In genomic region chr2:3470166-3470651, GRCh38 we compare ENCODE assay signal across 11 cellular contexts. TPM values are rescaled to one million over a fixed set of nuclear protein-coding genes. Genes with fewer than 3 reads are reported as not detected.
DNase-seq lines count a peak whose midpoint lies in the region; ATAC-seq and TF ChIP-seq lines count a peak whose summit lies in the region.
"Had no signal": no experiment of that assay in that cellular context is flagged by ENCODE, and none has a peak within 500 bp of the region (broad histone marks: within the 10 kb centered on the region; RNA-seq: fewer than 3 reads in every experiment).

No MANE protein-coding gene starts in this region.

- peak overlapping the region in 1 of 10 donors; percentile 46 for H3K27ac Mint-ChIP-seq in naive thymus-derived CD8-positive, alpha-beta T cell
- H3K27ac Mint-ChIP-seq: activated naive CD4-positive, alpha-beta T cell treated with anti-CD3 and anti-CD28 coated beads, Interleukin-2, amount 50 U/mL, for 24 hours had no signal

- H3K9me3 ChIP-seq in psoas muscle, result no peaks in the 10 kb centered on the region
- H3K9me3 ChIP-seq: Caco-2 had no signal

- H3K4me1 ChIP-seq in psoas muscle, result peaks cover 50% of the 10 kb centered on the region

- peak; percentile 86 to 87 for ATAC-seq in left cardiac atrium
- peak; percentile 60 to 85 (median 75) for ATAC-seq in psoas muscle
- no peak for ATAC-seq in naive thymus-derived CD8-positive, alpha-beta T cell
- no peak for ATAC-seq in GM18502 (IDR thresholded peaks at IDR 0.05; ENCODE audit: poor library complexity, unreplicated experiment)
- ATAC-seq in HG03571 (IDR thresholded peaks at IDR 0.05; ENCODE audit: unreplicated experiment), result no peak

- no peaks in the 10 kb centered on the region for H3K27me3 ChIP-seq in psoas muscle (ENCODE audit: insufficient read depth in 3 of 3, low read length in 2 of 3)

- no peak overlapping the region for H3K4me3 ChIP-seq in astrocyte of the spinal cord (ENCODE audit: low read depth, low read length)
- H3K4me3 ChIP-seq in psoas muscle, result peak overlapping the region; percentile 42

- no peaks in the 10 kb centered on the region for H3K27me3 Mint-ChIP-seq in naive thymus-derived CD8-positive, alpha-beta T cell
- H3K27me3 Mint-ChIP-seq: activated naive CD4-positive, alpha-beta T cell treated with anti-CD3 and anti-CD28 coated beads, Interleukin-2, amount 50 U/mL, for 24 hours had no signal

- DNase-seq in EH (ENCODE audit: low read depth) (peak; percentile 92), astrocyte of the spinal cord (ENCODE audit: low read depth, low spot score) (peak; percentile 93), left cardiac atrium (peak; percentile 90), psoas muscle (peak; percentile 84 to 92)
- no peak for DNase-seq in naive thymus-derived CD8-positive, alpha-beta T cell
- no peak for DNase-seq in activated CD4-positive, alpha-beta T cell treated with anti-CD3 and anti-CD28 coated beads, Interleukin-2, amount 50 U/mL, for 1 hour
- DNase-seq: Caco-2, NCI-H1930 had no signal

- in situ Hi-C loops in astrocyte of the spinal cord (cut with HindIII; ENCODE audit: low sequenced_read_pairs), result no loop called here

- H3K36me3 ChIP-seq in psoas muscle (ENCODE audit: insufficient read depth in 1 of 2, low read depth in 1 of 2), result peaks cover 3 to 45% of the 10 kb centered on the region in 2 donors

- TF ChIP-seq CTCF in astrocyte of the spinal cord (IDR thresholded peaks at IDR 0.05; ENCODE audit: low read depth, low read length), result no peak
- no peak for TF ChIP-seq CTCF in psoas muscle (IDR thresholded peaks at IDR 0.05)

- no peaks in the 10 kb centered on the region for H3K9me3 Mint-ChIP-seq in naive thymus-derived CD8-positive, alpha-beta T cell
- H3K9me3 Mint-ChIP-seq: activated naive CD4-positive, alpha-beta T cell treated with anti-CD3 and anti-CD28 coated beads, Interleukin-2, amount 50 U/mL, for 24 hours had no signal

- intact Hi-C loops in left cardiac atrium (cut with DNase I), result no loop called here
- intact Hi-C loops in psoas muscle (cut with DNase I), result loop anchor here in 1 of 2 donors (5.0 kb wide), 1 partner anchor 87 kb away; the partner anchor contains the start of gene RNASEH1

- no peak overlapping the region for H3K4me3 Mint-ChIP-seq in naive thymus-derived CD8-positive, alpha-beta T cell
- H3K4me3 Mint-ChIP-seq: activated naive CD4-positive, alpha-beta T cell treated with anti-CD3 and anti-CD28 coated beads, Interleukin-2, amount 50 U/mL, for 24 hours had no signal

- H3K4me1 Mint-ChIP-seq in naive thymus-derived CD8-positive, alpha-beta T cell, result peaks cover 0 to 10% (median 0%) of the 10 kb centered on the region in 4 donors
- H3K4me1 Mint-ChIP-seq: activated naive CD4-positive, alpha-beta T cell treated with anti-CD3 and anti-CD28 coated beads, Interleukin-2, amount 50 U/mL, for 24 hours had no signal

- WGBS in psoas muscle, 3 donors, result 20 to 56% (median 26%) methylated on average over 17 of the region's 17 CpGs

- peak overlapping the region; percentile 95 for H3K27ac ChIP-seq in psoas muscle

- POLR2A ChIA-PET in naive thymus-derived CD8-positive, alpha-beta T cell (lab: Charles Lee), result interaction anchor here (1.1 kb wide), 1 partner anchor 9 kb away, joined by 3 read pairs; no protein-coding TSS in a partner anchor

- peaks cover 0 to 92% (median 39%) of the 10 kb centered on the region in 3 donors for H3K36me3 Mint-ChIP-seq in naive thymus-derived CD8-positive, alpha-beta T cell

RNA-seq across cellular contexts. Expression of gene ADI1, which starts 49.1 kb away (rescaled TPM):
- total RNA-seq in left cardiac atrium (100 to 1,000 TPM; 102 to 128 TPM), psoas muscle (100 to 1,000 TPM in 2 of 4 donors, 10 to 100 TPM in 2; 42.5 to 137 (median 76.1) TPM)
- polyA plus RNA-seq in psoas muscle, result 10 to 100 TPM; 42.7 to 95.0 (median 43.7) TPM
- 10 to 100 TPM; 30.1 to 33.2 TPM for total RNA-seq in naive thymus-derived CD8-positive, alpha-beta T cell
- polyA plus RNA-seq in naive thymus-derived CD8-positive, alpha-beta T cell, result 10 to 100 TPM; 22.0 to 28.5 (median 25.8) TPM

Comparison
In these comparisons a context has a peak if more than half of its experiments do, and no peak if none do; other contexts are left out.
1. DNase-seq: peak in EH (single experiment), astrocyte of the spinal cord (single experiment), left cardiac atrium (single experiment) and psoas muscle (2 of 2); none in naive thymus-derived CD8-positive, alpha-beta T cell (0 of 10) and activated CD4-positive, alpha-beta T cell treated with anti-CD3 and anti-CD28 coated beads, Interleukin-2, amount 50 U/mL, for 1 hour (single experiment).
2. ATAC-seq: peak in left cardiac atrium (2 of 2) and psoas muscle (4 of 4); none in naive thymus-derived CD8-positive, alpha-beta T cell (0 of 2), GM18502 (single experiment) and HG03571 (single experiment).